ENCODE assay signal across 9 cellular contexts in genomic region chrX:24479924-24480722, GRCh38.
DNase-seq lines count a peak whose midpoint lies in the region; ATAC-seq and TF ChIP-seq lines count a peak whose summit lies in the region.
"Had no signal": no experiment of that assay in that cellular context is flagged by ENCODE, and none has a peak within 500 bp of the region (broad histone marks: within the 10 kb centered on the region; RNA-seq: fewer than 3 reads in every experiment).

No MANE protein-coding gene starts in this region.

- peak overlapping the region; percentile 77 for H3K27ac Mint-ChIP-seq in dendritic cell treated with granulocyte-macrophage colony-stimulating factor and Interleukin-4, amounts not matched to agents 40 ng/mL and 50 ng/mL, for 4 days
- H3K27ac Mint-ChIP-seq: nephron had no signal

- DNase-seq in GM13976 (ENCODE audit: low spot score) (peak; percentile 64), NAMALWA (ENCODE audit: low spot score) (peak; percentile 85), OCI-M2 (lab: John Stamatoyannopoulos, UW; ENCODE audit: unreplicated experiment) (no peak), SW 1271 (lab: John Stamatoyannopoulos, UW) (no peak)
- DNase-seq in activated CD4-positive, CD25-positive, alpha-beta regulatory T cell (lab: John Stamatoyannopoulos, UW), result peak; percentile 2 to 44 (median 19)
- DNase-seq in stimulated activated CD4-positive, alpha-beta T cell treated with anti-CD3 and anti-CD28 coated beads, Interleukin-1b, Interleukin-23, amount 100 ng/mL, for 4 hours (ENCODE audit: low read depth in 2 of 2), result peak; percentile 20 to 44

- peaks cover 8% of the 10 kb centered on the region for H3K9me3 Mint-ChIP-seq in dendritic cell treated with granulocyte-macrophage colony-stimulating factor and Interleukin-4, amounts not matched to agents 40 ng/mL and 50 ng/mL, for 4 days
- H3K9me3 Mint-ChIP-seq: nephron had no signal

- in situ Hi-C loops in GM13976 (cut with MboI; ENCODE audit: low sequenced_read_pairs, unreplicated experiment), result no loop called here

- peak; percentile 86 for ATAC-seq in HG02571 (IDR thresholded peaks at IDR 0.05; ENCODE audit: unreplicated experiment)

- peaks cover 5% of the 10 kb centered on the region for H3K36me3 Mint-ChIP-seq in dendritic cell treated with granulocyte-macrophage colony-stimulating factor and Interleukin-4, amounts not matched to agents 40 ng/mL and 50 ng/mL, for 4 days (ENCODE audit: low read depth)

- peak overlapping the region; percentile 46 for H3K4me3 Mint-ChIP-seq in dendritic cell treated with granulocyte-macrophage colony-stimulating factor and Interleukin-4, amounts not matched to agents 40 ng/mL and 50 ng/mL, for 4 days
- H3K4me3 Mint-ChIP-seq: nephron had no signal

- intact Hi-C loops in dendritic cell treated with granulocyte-macrophage colony-stimulating factor and Interleukin-4, amounts not matched to agents 40 ng/mL and 50 ng/mL, for 4 days (cut with micrococcal nuclease), result no loop called here

- TF ChIP-seq CTCF in GM13976 (IDR thresholded peaks at IDR 0.05; ENCODE audit: borderline replicate concordance, control extremely low read depth, extremely low read depth, insufficient read depth, missing control alignments), result no peak

- H3K4me1 Mint-ChIP-seq in dendritic cell treated with granulocyte-macrophage colony-stimulating factor and Interleukin-4, amounts not matched to agents 40 ng/mL and 50 ng/mL, for 4 days (ENCODE audit: low read depth), result peaks cover 22% of the 10 kb centered on the region

- H3K27me3 Mint-ChIP-seq in dendritic cell treated with granulocyte-macrophage colony-stimulating factor and Interleukin-4, amounts not matched to agents 40 ng/mL and 50 ng/mL, for 4 days, result no peaks in the 10 kb centered on the region

Comparison
In these comparisons a context has a peak if more than half of its experiments do, and no peak if none do; other contexts are left out.
1. DNase-seq: peak in GM13976 (single experiment), NAMALWA (single experiment), activated CD4-positive, CD25-positive, alpha-beta regulatory T cell (4 of 4) and stimulated activated CD4-positive, alpha-beta T cell treated with anti-CD3 and anti-CD28 coated beads, Interleukin-1b, Interleukin-23, amount 100 ng/mL, for 4 hours (2 of 2); none in OCI-M2 (single experiment) and SW 1271 (0 of 2).